ENCODE assay signal across 24 cellular contexts in genomic region chr3:110811050-110811449, GRCh38.
DNase-seq lines count a peak whose midpoint lies in the region; ATAC-seq and TF ChIP-seq lines count a peak whose summit lies in the region.
"Had no signal": no experiment of that assay in that cellular context is flagged by ENCODE, and none has a peak within 500 bp of the region (broad histone marks: within the 10 kb centered on the region; RNA-seq: fewer than 3 reads in every experiment).

No MANE protein-coding gene starts in this region.

- no peaks in the 10 kb centered on the region for H3K36me3 ChIP-seq in adipocyte (ENCODE audit: control insufficient read depth, insufficient read depth, low read length, severe bottlenecking)
- H3K36me3 ChIP-seq: cardiac muscle cell, neutrophil had no signal

- H3K27me3 ChIP-seq in adipocyte (replicated peaks; ENCODE audit: control insufficient read depth, insufficient read depth, low read length) = no peaks in the 10 kb centered on the region
- H3K27me3 ChIP-seq: cardiac muscle cell, neutrophil had no signal

- H3K9ac ChIP-seq in adipocyte (ENCODE audit: low read length) = no peak overlapping the region

- no peaks in the 10 kb centered on the region for H3K9me3 ChIP-seq in adipocyte (ENCODE audit: control insufficient read depth, low read length)
- H3K9me3 ChIP-seq: neutrophil had no signal

- TF ChIP-seq CTCF in fibroblast of the aortic adventitia (IDR thresholded peaks at IDR 0.05; ENCODE audit: insufficient read depth, low read length) = no peak

- H3K4me3 ChIP-seq in adipocyte (ENCODE audit: low read length) (no peak overlapping the region), fibroblast of the aortic adventitia (ENCODE audit: low read depth, low read length) (no peak overlapping the region)
- H3K4me3 ChIP-seq: cardiac muscle cell had no signal

- H3K4me1 ChIP-seq in adipocyte (ENCODE audit: control insufficient read depth, insufficient read depth, low read length) = peaks cover 30% of the 10 kb centered on the region

- no peak for ATAC-seq in GM21528 (IDR thresholded peaks at IDR 0.05; ENCODE audit: low FRiP score, unreplicated experiment)
- ATAC-seq in HG03571 (IDR thresholded peaks at IDR 0.05; ENCODE audit: unreplicated experiment) = no peak
- ATAC-seq: activated CD8-positive, alpha-beta memory T cell treated with anti-CD3 and anti-CD28 coated beads, Interleukin-2, amount 10 ng/mL, durations not matched to agents 7 days and 5 days; activated T-helper 17 cell treated with anti-CD3 and anti-CD28 coated beads, Interleukin-2, amount 50 U/mL, for 72 hours; left colon; stimulated activated memory B cell treated with anti-CD40 and anti-IgM and Interleukin-4, amounts not matched to agents 10 μg/mL and 1 μg/mL and 100 μg/mL, for 72 hours had no signal

- DNase-seq in GM04503 (ENCODE audit: low read depth) (peak; percentile 27), adipocyte (ENCODE audit: low read depth) (peak; percentile 36), fibroblast of the aortic adventitia (ENCODE audit: low read depth) (peak; percentile 22), non-pigmented ciliary epithelial cell (ENCODE audit: low read depth) (peak; percentile 45), cerebellar nuclear complex (lab: John Stamatoyannopoulos, UW) (no peak)
- DNase-seq in activated naive CD4-positive, alpha-beta T cell (lab: John Stamatoyannopoulos, UW) = no peak
- DNase-seq: activated CD4-positive, alpha-beta T cell treated with anti-CD3 and anti-CD28 coated beads for 4 hours; activated CD8-positive, alpha-beta memory T cell treated with anti-CD3 and anti-CD28 coated beads, Interleukin-2, amount 10 ng/mL, durations not matched to agents 7 days and 5 days; CD8-positive, alpha-beta memory T cell; hypothalamus; Kasumi-1; left colon; NCI-H1105; NCI-H2081; NCI-H446 treated with DMSO at 0.1 percent for 48 hours; NK-92 treated with Interleukin-12 subunit alpha and Interleukin-12 subunit beta, amount 100 ng/mL, for 24 hours; retina; RPMI8226 had no signal

Comparison
In these comparisons a context has a peak if more than half of its experiments do, and no peak if none do; other contexts are left out.
1. DNase-seq: peak in GM04503 (single experiment), adipocyte (single experiment), fibroblast of the aortic adventitia (single experiment) and non-pigmented ciliary epithelial cell (single experiment); none in activated naive CD4-positive, alpha-beta T cell (0 of 4) and cerebellar nuclear complex (0 of 2).